ENCODE assay signal across 19 cellular contexts in genomic region chr1:93399781-93400180, GRCh38. TPM values are rescaled to one million over a fixed set of nuclear protein-coding genes. Genes with fewer than 3 reads are reported as not detected.
A peak's percentile ranks its signal among the peaks of the same experiment; 100 is the strongest.
DNase-seq lines count a peak whose midpoint lies in the region; ATAC-seq, FAIRE-seq and TF ChIP-seq lines count a peak whose summit lies in the region.
"Had no signal": no experiment of that assay in that cellular context is flagged by ENCODE, and none has a peak within 500 bp of the region (broad histone marks: within the 10 kb centered on the region; RNA-seq: fewer than 3 reads in every experiment).

No MANE protein-coding gene starts in this region.

- H3K4me3 ChIP-seq in HepG2 (replicated peaks in 1 of 3; ENCODE audit: insufficient read depth in 1 of 3, low read depth in 2 of 3, low read length in 3 of 3) (no peak overlapping the region), right lobe of liver (no peak overlapping the region)
- H3K4me3 ChIP-seq: GM12878, GM23248 had no signal

- TF ChIP-seq CTCF in HepG2 (CRISPR knock-in tag; IDR thresholded peaks at IDR 0.05) (no peak), right lobe of liver (IDR thresholded peaks at IDR 0.05) (no peak), VCaP (conservative IDR thresholded peaks at IDR 0.05) (no peak)
- no peak for TF ChIP-seq CTCF in activated CD8-positive, alpha-beta T cell treated with anti-CD3 and anti-CD28 coated beads for 36 hours (IDR thresholded peaks at IDR 0.05)

- H3K4me1 ChIP-seq in HepG2 (ENCODE audit: insufficient read depth, low read length) (peaks cover 28% of the 10 kb centered on the region), right lobe of liver (no peaks in the 10 kb centered on the region)

- DNase-seq in HepG2 (ENCODE audit: low spot score) (peak; percentile 27), right lobe of liver (no peak), islet precursor cell (peak; percentile 90), NCI-H2196 treated with DMSO at 0.1 percent for 48 hours (lab: John Stamatoyannopoulos, UW; ENCODE audit: unreplicated experiment) (no peak)
- no peak for DNase-seq in activated CD8-positive, alpha-beta T cell treated with anti-CD3 and anti-CD28 coated beads for 36 hours
- DNase-seq: CD4-positive, CD25-positive, alpha-beta regulatory T cell; COR-L47; GM23248; KG1; MV-4-11; NCI-H187; NCI-H2107; NCI-H226; NCI-H524 treated with DMSO at 0.1 percent for 48 hours had no signal

- peak; percentile 72 for ATAC-seq in HepG2
- no peak for ATAC-seq in right lobe of liver
- ATAC-seq in GM18868 (IDR thresholded peaks at IDR 0.05; ENCODE audit: unreplicated experiment) = no peak
- ATAC-seq in activated CD8-positive, alpha-beta T cell treated with anti-CD3 and anti-CD28 coated beads for 36 hours = no peak
- ATAC-seq: GM12878 had no signal

- H3K79me2 ChIP-seq in HepG2 (ENCODE audit: insufficient read depth, low read length) = no peaks in the 10 kb centered on the region

- no peak overlapping the region for H2AFZ ChIP-seq in HepG2 (ENCODE audit: low read length)
- H2AFZ ChIP-seq: GM23248 had no signal

- H4K20me1 ChIP-seq in HepG2 (ENCODE audit: insufficient read depth, low read length) = no peaks in the 10 kb centered on the region

- no peaks in the 10 kb centered on the region for H3K9me3 Mint-ChIP-seq in activated CD8-positive, alpha-beta T cell treated with anti-CD3 and anti-CD28 coated beads for 36 hours

- TF ChIP-seq RAD21 in HepG2 (CRISPR knock-in tag; IDR thresholded peaks at IDR 0.05) = no peak

- in situ Hi-C loops in HepG2 (cut with HindIII; ENCODE audit: extremely low pct_ligation_motif_present, low pct_unique_long_range_greater_than_20kb) = no loop called here

- H3K27ac ChIP-seq in HepG2 (ENCODE audit: extremely low read length, insufficient read depth, low read length) (no peak overlapping the region), right lobe of liver (no peak overlapping the region), VCaP (peak overlapping the region; percentile 84)
- H3K27ac ChIP-seq: GM23248 had no signal

- H3K4me2 ChIP-seq in HepG2 (ENCODE audit: low read depth, low read length) = no peak overlapping the region

- H3K9ac ChIP-seq in HepG2 (ENCODE audit: insufficient read depth, low read depth, low read length) = no peak overlapping the region
- H3K9ac ChIP-seq: GM23248 had no signal

- no peak for TF ChIP-seq EP300 in HepG2 (IDR thresholded peaks at IDR 0.05; ENCODE audit: low read depth in 2 of 2, low read length in 2 of 2)
- TF ChIP-seq EP300 in HepG2 (CRISPR knock-in tag; IDR thresholded peaks at IDR 0.05; ENCODE audit: borderline replicate concordance) = no peak

- CTCF ChIA-PET in HepG2 (lab: Yijun Ruan, JAX; ENCODE audit: low intra/inter-chr PET ratio, low total read pairs) = no interaction called here
- CTCF ChIA-PET in activated CD8-positive, alpha-beta T cell treated with anti-CD3 and anti-CD28 coated beads for 36 hours (lab: Charles Lee) = interaction anchor here (1.0 kb wide), 1 partner anchor 406 kb away, joined by 3 read pairs; no protein-coding TSS in a partner anchor

- BruUV-seq in HepG2 (replicated peaks; lab: Mats Ljungman, UMichigan) = no TSS peak

- H3K36me3 Mint-ChIP-seq in activated CD8-positive, alpha-beta T cell treated with anti-CD3 and anti-CD28 coated beads for 36 hours (ENCODE audit: low read depth) = no peaks in the 10 kb centered on the region
- H3K36me3 Mint-ChIP-seq: CD4-positive, CD25-positive, alpha-beta regulatory T cell had no signal

- H3K36me3 ChIP-seq in HepG2 (replicated peaks in 1 of 2; ENCODE audit: control insufficient read depth in 1 of 2, insufficient read depth in 2 of 2, low read length in 2 of 2) (no peaks in the 10 kb centered on the region), right lobe of liver (no peaks in the 10 kb centered on the region)

- H3K27me3 Mint-ChIP-seq in activated CD8-positive, alpha-beta T cell treated with anti-CD3 and anti-CD28 coated beads for 36 hours = no peaks in the 10 kb centered on the region
- H3K27me3 Mint-ChIP-seq: CD4-positive, CD25-positive, alpha-beta regulatory T cell had no signal

- POLR2A ChIA-PET in HepG2 (lab: Yijun Ruan, JAX) = no interaction called here
- POLR2A ChIA-PET in activated CD8-positive, alpha-beta T cell treated with anti-CD3 and anti-CD28 coated beads for 36 hours (lab: Charles Lee) = no interaction called here

- no peak for FAIRE-seq in HepG2 (lab: Jason Lieb, UNC)
- FAIRE-seq: GM12878, GM19239 had no signal

- no peaks in the 10 kb centered on the region for H3K4me1 Mint-ChIP-seq in activated CD8-positive, alpha-beta T cell treated with anti-CD3 and anti-CD28 coated beads for 36 hours (ENCODE audit: low read depth)
- H3K4me1 Mint-ChIP-seq: B cell; CD4-positive, CD25-positive, alpha-beta regulatory T cell had no signal

- no peaks in the 10 kb centered on the region; a peak in 1 of 5 replicates for H3K27me3 ChIP-seq in HepG2 (ENCODE audit: control insufficient read depth in 1 of 2, insufficient read depth in 2 of 2, low read length in 2 of 2)
- H3K27me3 ChIP-seq in right lobe of liver = no peaks in the 10 kb centered on the region

- H3K4me3 Mint-ChIP-seq in activated CD8-positive, alpha-beta T cell treated with anti-CD3 and anti-CD28 coated beads for 36 hours = no peak overlapping the region
- H3K4me3 Mint-ChIP-seq: B cell; CD4-positive, CD25-positive, alpha-beta regulatory T cell had no signal

- no peak for TF ChIP-seq POLR2A in HepG2 (IDR thresholded peaks at IDR 0.05; ENCODE audit: insufficient read depth in 1 of 2, low read depth in 2 of 2, low read length in 2 of 2)
- no peak for TF ChIP-seq POLR2A in right lobe of liver (IDR thresholded peaks at IDR 0.05)

- H3K9me3 ChIP-seq in HepG2 (ENCODE audit: low read length) (no peaks in the 10 kb centered on the region), right lobe of liver (no peaks in the 10 kb centered on the region)

- no peak overlapping the region for H3K27ac Mint-ChIP-seq in activated CD8-positive, alpha-beta T cell treated with anti-CD3 and anti-CD28 coated beads for 36 hours
- H3K27ac Mint-ChIP-seq: B cell; CD4-positive, CD25-positive, alpha-beta regulatory T cell had no signal

- intact Hi-C loops in HepG2 (cut with micrococcal nuclease; ENCODE audit: unreplicated experiment) (no loop called here), right lobe of liver (cut with DNase I) (no loop called here)
- intact Hi-C loops in activated CD8-positive, alpha-beta T cell treated with anti-CD3 and anti-CD28 coated beads for 36 hours (cut with micrococcal nuclease) = no loop called here

RNA-seq across cellular contexts. Expression of gene FNBP1L, which starts 48.1 kb away (rescaled TPM):
- total RNA-seq in HepG2 (2016; rRNA removed; fragmentation: Illumina TruSeq; extraction: Trizol) = 27.1 and 41.3 TPM in 2 replicates
- 2.3 and 3.3 TPM in 2 replicates for total RNA-seq in HepG2 (2016; cell fraction: cytosol; rRNA removed; fragmentation: Illumina TruSeq; extraction: Trizol; ENCODE audit: low read depth)
- total RNA-seq in HepG2 (2016; cell fraction: insoluble cytoplasmic fraction; rRNA removed; fragmentation: Illumina TruSeq; extraction: Trizol) = 27.1 and 40.1 TPM in 2 replicates
- 10.8 and 11.9 TPM in 2 replicates for total RNA-seq in HepG2 (2016; cell fraction: membrane; rRNA removed; fragmentation: Illumina TruSeq; extraction: Trizol)
- 28.0 and 31.5 TPM in 2 replicates for total RNA-seq in HepG2 (2016; cell fraction: nucleus; rRNA removed; fragmentation: Illumina TruSeq; extraction: Trizol)
- 21.6 and 24.1 TPM in 2 replicates for polyA plus RNA-seq in HepG2 (2011; rRNA removed)
- 10.5 and 18.1 TPM in 2 replicates for polyA plus RNA-seq in HepG2 (2011; cell fraction: cytosol; rRNA removed)
- 12.7 and 16.6 TPM in 2 replicates for polyA plus RNA-seq in HepG2 (2011; cell fraction: nucleus; rRNA removed)
- 28.0 and 34.5 TPM in 2 replicates for polyA plus RNA-seq in HepG2 (2012)
- polyA plus RNA-seq in HepG2 (2016; cell fraction: cytosol; fragmentation: Illumina TruSeq; extraction: Trizol; ENCODE audit: low read depth) = 1.2 and 1.5 TPM in 2 replicates
- polyA plus RNA-seq in HepG2 (2016; cell fraction: insoluble cytoplasmic fraction; fragmentation: Illumina TruSeq; extraction: Trizol; ENCODE audit: low read depth) = 31.4 and 32.8 TPM in 2 replicates
- 5.1 and 5.4 TPM in 2 replicates for polyA plus RNA-seq in HepG2 (2016; cell fraction: membrane; fragmentation: Illumina TruSeq; extraction: Trizol; ENCODE audit: low read depth)
- polyA plus RNA-seq in HepG2 (2016; cell fraction: nucleus; fragmentation: Illumina TruSeq; extraction: Trizol; ENCODE audit: insufficient read depth, low read depth) = 22.9 and 23.6 TPM in 2 replicates
- polyA minus RNA-seq in HepG2 (2011; rRNA and poly(A)+ RNA removed; ENCODE audit: low replicate concordance) = 8.9 and 25.8 TPM in 2 replicates
- polyA minus RNA-seq in HepG2 (2011; cell fraction: cytosol; rRNA and poly(A)+ RNA removed) = 21.8 and 28.5 TPM in 2 replicates
- 101 and 102 TPM in 2 replicates for polyA minus RNA-seq in HepG2 (2011; cell fraction: nucleus; rRNA and poly(A)+ RNA removed)
- 10 to 100 TPM in 4 of 6 experiments, 1 to 10 TPM in 2; 9.0 to 15.6 (median 12.1) TPM for total RNA-seq in right lobe of liver
- under 1 TPM; 0.20 to 0.25 TPM for total RNA-seq in activated CD8-positive, alpha-beta T cell treated with anti-CD3 and anti-CD28 coated beads for 36 hours

RNA-seq across cellular contexts. Expression of gene DR1, which starts 54.1 kb away (rescaled TPM):
- total RNA-seq in HepG2 (2016; rRNA removed; fragmentation: Illumina TruSeq; extraction: Trizol) (42.3 and 54.7 TPM in 2 replicates), right lobe of liver (10 to 100 TPM; 15.7 to 26.7 (median 17.7) TPM)
- 8.3 and 8.9 TPM in 2 replicates for total RNA-seq in HepG2 (2016; cell fraction: cytosol; rRNA removed; fragmentation: Illumina TruSeq; extraction: Trizol; ENCODE audit: low read depth)
- total RNA-seq in HepG2 (2016; cell fraction: insoluble cytoplasmic fraction; rRNA removed; fragmentation: Illumina TruSeq; extraction: Trizol) = 40.3 and 56.8 TPM in 2 replicates
- 33.3 and 35.5 TPM in 2 replicates for total RNA-seq in HepG2 (2016; cell fraction: membrane; rRNA removed; fragmentation: Illumina TruSeq; extraction: Trizol)
- total RNA-seq in HepG2 (2016; cell fraction: nucleus; rRNA removed; fragmentation: Illumina TruSeq; extraction: Trizol) = 26.3 and 27.4 TPM in 2 replicates
- 15.7 and 17.8 TPM in 2 replicates for polyA plus RNA-seq in HepG2 (2011; rRNA removed)
- 7.5 and 10.7 TPM in 2 replicates for polyA plus RNA-seq in HepG2 (2011; cell fraction: cytosol; rRNA removed)
- 4.2 and 5.7 TPM in 2 replicates for polyA plus RNA-seq in HepG2 (2011; cell fraction: nucleus; rRNA removed)
- polyA plus RNA-seq in HepG2 (2012) = 21.7 and 21.9 TPM in 2 replicates
- polyA plus RNA-seq in HepG2 (2016; cell fraction: cytosol; fragmentation: Illumina TruSeq; extraction: Trizol; ENCODE audit: low read depth) = 6.9 and 9.7 TPM in 2 replicates
- 45.0 and 48.3 TPM in 2 replicates for polyA plus RNA-seq in HepG2 (2016; cell fraction: insoluble cytoplasmic fraction; fragmentation: Illumina TruSeq; extraction: Trizol; ENCODE audit: low read depth)
- polyA plus RNA-seq in HepG2 (2016; cell fraction: membrane; fragmentation: Illumina TruSeq; extraction: Trizol; ENCODE audit: low read depth) = 20.9 and 24.4 TPM in 2 replicates
- 23.2 and 23.5 TPM in 2 replicates for polyA plus RNA-seq in HepG2 (2016; cell fraction: nucleus; fragmentation: Illumina TruSeq; extraction: Trizol; ENCODE audit: insufficient read depth, low read depth)
- 25.8 and 45.3 TPM in 2 replicates for polyA minus RNA-seq in HepG2 (2011; rRNA and poly(A)+ RNA removed; ENCODE audit: low replicate concordance)
- 25.3 and 30.3 TPM in 2 replicates for polyA minus RNA-seq in HepG2 (2011; cell fraction: cytosol; rRNA and poly(A)+ RNA removed)
- 21.6 and 26.0 TPM in 2 replicates for polyA minus RNA-seq in HepG2 (2011; cell fraction: nucleus; rRNA and poly(A)+ RNA removed)
- 10 to 100 TPM; 71.3 to 79.2 TPM for total RNA-seq in activated CD8-positive, alpha-beta T cell treated with anti-CD3 and anti-CD28 coated beads for 36 hours

Comparison
In these comparisons a context has a peak if more than half of its experiments do, and no peak if none do; other contexts are left out.
1. DNase-seq: peak in HepG2 (single experiment) and islet precursor cell (single experiment); none in right lobe of liver (0 of 3), NCI-H2196 treated with DMSO at 0.1 percent for 48 hours (single experiment) and activated CD8-positive, alpha-beta T cell treated with anti-CD3 and anti-CD28 coated beads for 36 hours (single experiment).